ENCODE assay signal across 1 cellular context in the genomic region with DNA sequence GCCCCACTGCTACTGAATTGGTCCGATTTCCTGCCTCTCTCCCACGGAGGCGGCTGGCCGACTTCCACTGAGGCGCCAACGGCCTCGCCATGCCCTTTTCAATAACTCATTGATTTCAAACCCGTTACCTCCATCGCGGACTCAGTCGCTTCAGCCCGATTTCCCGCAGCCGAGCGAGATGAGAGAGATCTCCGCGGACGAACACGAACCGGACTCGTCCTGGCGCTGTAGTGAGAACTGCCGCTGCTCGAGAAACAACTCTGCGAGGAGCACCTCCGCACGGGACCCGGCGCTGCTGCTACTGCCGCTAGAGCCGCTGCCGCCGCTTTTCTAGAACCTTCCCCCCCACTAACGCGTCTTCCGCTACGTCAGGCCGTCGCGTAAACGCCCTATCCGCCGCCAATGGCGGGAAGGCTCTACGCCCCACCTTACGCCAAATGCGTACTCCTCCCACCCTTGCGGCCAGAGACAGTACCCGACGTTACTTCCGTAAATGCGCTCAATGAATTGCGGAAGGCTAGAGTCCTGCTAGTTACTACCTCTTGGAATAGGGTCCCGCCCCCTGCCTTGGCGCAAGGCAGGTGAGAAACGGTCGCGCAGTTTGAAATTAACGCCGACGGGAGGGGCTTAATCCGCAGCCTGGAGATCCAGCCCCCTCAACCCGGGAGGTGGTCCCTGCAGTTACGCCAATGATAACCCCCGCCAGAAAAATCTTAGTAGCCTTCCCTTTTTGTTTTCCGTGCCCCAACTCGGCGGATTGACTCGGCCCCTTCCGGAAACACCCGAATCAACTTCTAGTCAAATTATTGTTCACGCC.
TF ChIP-seq lines count a peak whose summit lies in the region.

A gene (minus strand): TSS at position 303 of the 817 bp plus-strand sequence. CDS start 169 bp downstream, at position 134.

TF ChIP-seq in K562, 482 proteins besides CTCF, POLR2A, EP300 and RAD21 (continued from another document and continues in another):
- TF ChIP-seq, protein P1, sequence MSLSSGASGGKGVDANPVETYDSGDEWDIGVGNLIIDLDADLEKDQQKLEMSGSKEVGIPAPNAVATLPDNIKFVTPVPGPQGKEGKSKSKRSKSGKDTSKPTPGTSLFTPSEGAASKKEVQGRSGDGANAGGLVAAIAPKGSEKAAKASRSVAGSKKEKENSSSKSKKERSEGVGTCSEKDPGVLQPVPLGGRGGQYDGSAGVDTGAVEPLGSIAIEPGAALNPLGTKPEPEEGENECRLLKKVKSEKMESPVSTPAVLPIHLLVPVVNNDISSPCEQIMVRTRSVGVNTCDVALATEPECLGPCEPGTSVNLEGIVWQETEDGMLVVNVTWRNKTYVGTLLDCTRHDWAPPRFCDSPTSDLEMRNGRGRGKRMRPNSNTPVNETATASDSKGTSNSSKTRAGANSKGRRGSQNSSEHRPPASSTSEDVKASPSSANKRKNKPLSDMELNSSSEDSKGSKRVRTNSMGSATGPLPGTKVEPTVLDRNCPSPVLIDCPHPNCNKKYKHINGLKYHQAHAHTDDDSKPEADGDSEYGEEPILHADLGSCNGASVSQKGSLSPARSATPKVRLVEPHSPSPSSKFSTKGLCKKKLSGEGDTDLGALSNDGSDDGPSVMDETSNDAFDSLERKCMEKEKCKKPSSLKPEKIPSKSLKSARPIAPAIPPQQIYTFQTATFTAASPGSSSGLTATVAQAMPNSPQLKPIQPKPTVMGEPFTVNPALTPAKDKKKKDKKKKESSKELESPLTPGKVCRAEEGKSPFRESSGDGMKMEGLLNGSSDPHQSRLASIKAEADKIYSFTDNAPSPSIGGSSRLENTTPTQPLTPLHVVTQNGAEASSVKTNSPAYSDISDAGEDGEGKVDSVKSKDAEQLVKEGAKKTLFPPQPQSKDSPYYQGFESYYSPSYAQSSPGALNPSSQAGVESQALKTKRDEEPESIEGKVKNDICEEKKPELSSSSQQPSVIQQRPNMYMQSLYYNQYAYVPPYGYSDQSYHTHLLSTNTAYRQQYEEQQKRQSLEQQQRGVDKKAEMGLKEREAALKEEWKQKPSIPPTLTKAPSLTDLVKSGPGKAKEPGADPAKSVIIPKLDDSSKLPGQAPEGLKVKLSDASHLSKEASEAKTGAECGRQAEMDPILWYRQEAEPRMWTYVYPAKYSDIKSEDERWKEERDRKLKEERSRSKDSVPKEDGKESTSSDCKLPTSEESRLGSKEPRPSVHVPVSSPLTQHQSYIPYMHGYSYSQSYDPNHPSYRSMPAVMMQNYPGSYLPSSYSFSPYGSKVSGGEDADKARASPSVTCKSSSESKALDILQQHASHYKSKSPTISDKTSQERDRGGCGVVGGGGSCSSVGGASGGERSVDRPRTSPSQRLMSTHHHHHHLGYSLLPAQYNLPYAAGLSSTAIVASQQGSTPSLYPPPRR (CRISPR knock-in tag; IDR thresholded peaks at IDR 0.05; ENCODE audit: borderline replicate concordance): no peak
- no peak for TF ChIP-seq SRSF7 (optimal IDR thresholded peaks at IDR 0.05; ENCODE audit: low read depth, low read length)
- TF ChIP-seq ZKSCAN8 (CRISPR knock-in tag; IDR thresholded peaks at IDR 0.05): no peak
- peak; percentile 32; the same call in 1 of the 2 replicates for TF ChIP-seq BRD4 (IDR thresholded peaks at IDR 0.05)
- no peak for TF ChIP-seq ZNF253 (CRISPR knock-in tag; conservative IDR thresholded peaks at IDR 0.05)
- TF ChIP-seq ZNF12 (CRISPR knock-in tag; IDR thresholded peaks at IDR 0.05): no peak
- TF ChIP-seq SETDB1 (IDR thresholded peaks at IDR 0.05; ENCODE audit: low read length): peak; percentile 49
- no peak for TF ChIP-seq ZNF561 (CRISPR knock-in tag; conservative IDR thresholded peaks at IDR 0.05)
- TF ChIP-seq ILF3 (IDR thresholded peaks at IDR 0.05; ENCODE audit: borderline replicate concordance): peak; percentile 60; the same call in 1 of the 2 replicates
- no peak for TF ChIP-seq MEF2A (IDR thresholded peaks at IDR 0.05; ENCODE audit: control insufficient read depth, low read depth, low read length)
- peak; percentile 5 for TF ChIP-seq FOS (IDR thresholded peaks at IDR 0.05; ENCODE audit: extremely low read depth, insufficient read length)
- TF ChIP-seq ZNF174 (CRISPR knock-in tag; IDR thresholded peaks at IDR 0.05): no peak
- peak; percentile 57 for TF ChIP-seq GABPA (tag; conservative IDR thresholded peaks at IDR 0.05; ENCODE audit: low read depth)
- TF ChIP-seq, protein P2, sequence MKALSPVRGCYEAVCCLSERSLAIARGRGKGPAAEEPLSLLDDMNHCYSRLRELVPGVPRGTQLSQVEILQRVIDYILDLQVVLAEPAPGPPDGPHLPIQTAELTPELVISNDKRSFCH (CRISPR knock-in tag; IDR thresholded peaks at IDR 0.05): no peak
- TF ChIP-seq, protein P2 (tag; IDR thresholded peaks at IDR 0.05): no peak; the same call in none of the 2 replicates
- TF ChIP-seq TAF15 (IDR thresholded peaks at IDR 0.05; ENCODE audit: low read depth, low read length): peak; percentile 99; the same call in 1 of the 2 replicates
- TF ChIP-seq ILK (tag; IDR thresholded peaks at IDR 0.05; ENCODE audit: borderline replicate concordance, low read depth): no peak
- TF ChIP-seq ERF (CRISPR knock-in tag; IDR thresholded peaks at IDR 0.05): 0 out of 2 replicates have a peak, but pooled peaks have one; percentile 8
- peak; percentile 98 for TF ChIP-seq POLR2AphosphoS5 (IDR thresholded peaks at IDR 0.05; ENCODE audit: control insufficient read depth, insufficient read depth, low read depth, low read length)
- TF ChIP-seq ESRRB (CRISPR knock-in tag; IDR thresholded peaks at IDR 0.05; ENCODE audit: borderline replicate concordance): no peak
- 0 out of 2 replicates have a peak, but pooled peaks have one; percentile 9 for TF ChIP-seq TAL1 (IDR thresholded peaks at IDR 0.05)
- TF ChIP-seq TAF9B (IDR thresholded peaks at IDR 0.05; ENCODE audit: partially characterized antibody): peak; percentile 94
- TF ChIP-seq, protein P3, sequence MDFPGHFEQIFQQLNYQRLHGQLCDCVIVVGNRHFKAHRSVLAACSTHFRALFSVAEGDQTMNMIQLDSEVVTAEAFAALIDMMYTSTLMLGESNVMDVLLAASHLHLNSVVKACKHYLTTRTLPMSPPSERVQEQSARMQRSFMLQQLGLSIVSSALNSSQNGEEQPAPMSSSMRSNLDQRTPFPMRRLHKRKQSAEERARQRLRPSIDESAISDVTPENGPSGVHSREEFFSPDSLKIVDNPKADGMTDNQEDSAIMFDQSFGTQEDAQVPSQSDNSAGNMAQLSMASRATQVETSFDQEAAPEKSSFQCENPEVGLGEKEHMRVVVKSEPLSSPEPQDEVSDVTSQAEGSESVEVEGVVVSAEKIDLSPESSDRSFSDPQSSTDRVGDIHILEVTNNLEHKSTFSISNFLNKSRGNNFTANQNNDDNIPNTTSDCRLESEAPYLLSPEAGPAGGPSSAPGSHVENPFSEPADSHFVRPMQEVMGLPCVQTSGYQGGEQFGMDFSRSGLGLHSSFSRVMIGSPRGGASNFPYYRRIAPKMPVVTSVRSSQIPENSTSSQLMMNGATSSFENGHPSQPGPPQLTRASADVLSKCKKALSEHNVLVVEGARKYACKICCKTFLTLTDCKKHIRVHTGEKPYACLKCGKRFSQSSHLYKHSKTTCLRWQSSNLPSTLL (IDR thresholded peaks at IDR 0.05): no peak
- TF ChIP-seq, protein P4, sequence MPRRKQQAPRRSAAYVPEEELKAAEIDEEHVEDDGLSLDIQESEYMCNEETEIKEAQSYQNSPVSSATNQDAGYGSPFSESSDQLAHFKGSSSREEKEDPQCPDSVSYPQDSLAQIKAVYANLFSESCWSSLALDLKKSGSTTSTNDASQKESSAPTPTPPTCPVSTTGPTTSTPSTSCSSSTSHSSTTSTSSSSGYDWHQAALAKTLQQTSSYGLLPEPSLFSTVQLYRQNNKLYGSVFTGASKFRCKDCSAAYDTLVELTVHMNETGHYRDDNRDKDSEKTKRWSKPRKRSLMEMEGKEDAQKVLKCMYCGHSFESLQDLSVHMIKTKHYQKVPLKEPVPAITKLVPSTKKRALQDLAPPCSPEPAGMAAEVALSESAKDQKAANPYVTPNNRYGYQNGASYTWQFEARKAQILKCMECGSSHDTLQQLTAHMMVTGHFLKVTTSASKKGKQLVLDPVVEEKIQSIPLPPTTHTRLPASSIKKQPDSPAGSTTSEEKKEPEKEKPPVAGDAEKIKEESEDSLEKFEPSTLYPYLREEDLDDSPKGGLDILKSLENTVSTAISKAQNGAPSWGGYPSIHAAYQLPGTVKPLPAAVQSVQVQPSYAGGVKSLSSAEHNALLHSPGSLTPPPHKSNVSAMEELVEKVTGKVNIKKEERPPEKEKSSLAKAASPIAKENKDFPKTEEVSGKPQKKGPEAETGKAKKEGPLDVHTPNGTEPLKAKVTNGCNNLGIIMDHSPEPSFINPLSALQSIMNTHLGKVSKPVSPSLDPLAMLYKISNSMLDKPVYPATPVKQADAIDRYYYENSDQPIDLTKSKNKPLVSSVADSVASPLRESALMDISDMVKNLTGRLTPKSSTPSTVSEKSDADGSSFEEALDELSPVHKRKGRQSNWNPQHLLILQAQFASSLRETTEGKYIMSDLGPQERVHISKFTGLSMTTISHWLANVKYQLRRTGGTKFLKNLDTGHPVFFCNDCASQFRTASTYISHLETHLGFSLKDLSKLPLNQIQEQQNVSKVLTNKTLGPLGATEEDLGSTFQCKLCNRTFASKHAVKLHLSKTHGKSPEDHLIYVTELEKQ (CRISPR knock-in tag; IDR thresholded peaks at IDR 0.05): no peak
- no peak for TF ChIP-seq PURB (CRISPR knock-in tag; IDR thresholded peaks at IDR 0.05; ENCODE audit: low read depth)
- TF ChIP-seq PHF21A (IDR thresholded peaks at IDR 0.05; ENCODE audit: borderline replicate concordance, low read depth): no peak
- TF ChIP-seq, protein P5, sequence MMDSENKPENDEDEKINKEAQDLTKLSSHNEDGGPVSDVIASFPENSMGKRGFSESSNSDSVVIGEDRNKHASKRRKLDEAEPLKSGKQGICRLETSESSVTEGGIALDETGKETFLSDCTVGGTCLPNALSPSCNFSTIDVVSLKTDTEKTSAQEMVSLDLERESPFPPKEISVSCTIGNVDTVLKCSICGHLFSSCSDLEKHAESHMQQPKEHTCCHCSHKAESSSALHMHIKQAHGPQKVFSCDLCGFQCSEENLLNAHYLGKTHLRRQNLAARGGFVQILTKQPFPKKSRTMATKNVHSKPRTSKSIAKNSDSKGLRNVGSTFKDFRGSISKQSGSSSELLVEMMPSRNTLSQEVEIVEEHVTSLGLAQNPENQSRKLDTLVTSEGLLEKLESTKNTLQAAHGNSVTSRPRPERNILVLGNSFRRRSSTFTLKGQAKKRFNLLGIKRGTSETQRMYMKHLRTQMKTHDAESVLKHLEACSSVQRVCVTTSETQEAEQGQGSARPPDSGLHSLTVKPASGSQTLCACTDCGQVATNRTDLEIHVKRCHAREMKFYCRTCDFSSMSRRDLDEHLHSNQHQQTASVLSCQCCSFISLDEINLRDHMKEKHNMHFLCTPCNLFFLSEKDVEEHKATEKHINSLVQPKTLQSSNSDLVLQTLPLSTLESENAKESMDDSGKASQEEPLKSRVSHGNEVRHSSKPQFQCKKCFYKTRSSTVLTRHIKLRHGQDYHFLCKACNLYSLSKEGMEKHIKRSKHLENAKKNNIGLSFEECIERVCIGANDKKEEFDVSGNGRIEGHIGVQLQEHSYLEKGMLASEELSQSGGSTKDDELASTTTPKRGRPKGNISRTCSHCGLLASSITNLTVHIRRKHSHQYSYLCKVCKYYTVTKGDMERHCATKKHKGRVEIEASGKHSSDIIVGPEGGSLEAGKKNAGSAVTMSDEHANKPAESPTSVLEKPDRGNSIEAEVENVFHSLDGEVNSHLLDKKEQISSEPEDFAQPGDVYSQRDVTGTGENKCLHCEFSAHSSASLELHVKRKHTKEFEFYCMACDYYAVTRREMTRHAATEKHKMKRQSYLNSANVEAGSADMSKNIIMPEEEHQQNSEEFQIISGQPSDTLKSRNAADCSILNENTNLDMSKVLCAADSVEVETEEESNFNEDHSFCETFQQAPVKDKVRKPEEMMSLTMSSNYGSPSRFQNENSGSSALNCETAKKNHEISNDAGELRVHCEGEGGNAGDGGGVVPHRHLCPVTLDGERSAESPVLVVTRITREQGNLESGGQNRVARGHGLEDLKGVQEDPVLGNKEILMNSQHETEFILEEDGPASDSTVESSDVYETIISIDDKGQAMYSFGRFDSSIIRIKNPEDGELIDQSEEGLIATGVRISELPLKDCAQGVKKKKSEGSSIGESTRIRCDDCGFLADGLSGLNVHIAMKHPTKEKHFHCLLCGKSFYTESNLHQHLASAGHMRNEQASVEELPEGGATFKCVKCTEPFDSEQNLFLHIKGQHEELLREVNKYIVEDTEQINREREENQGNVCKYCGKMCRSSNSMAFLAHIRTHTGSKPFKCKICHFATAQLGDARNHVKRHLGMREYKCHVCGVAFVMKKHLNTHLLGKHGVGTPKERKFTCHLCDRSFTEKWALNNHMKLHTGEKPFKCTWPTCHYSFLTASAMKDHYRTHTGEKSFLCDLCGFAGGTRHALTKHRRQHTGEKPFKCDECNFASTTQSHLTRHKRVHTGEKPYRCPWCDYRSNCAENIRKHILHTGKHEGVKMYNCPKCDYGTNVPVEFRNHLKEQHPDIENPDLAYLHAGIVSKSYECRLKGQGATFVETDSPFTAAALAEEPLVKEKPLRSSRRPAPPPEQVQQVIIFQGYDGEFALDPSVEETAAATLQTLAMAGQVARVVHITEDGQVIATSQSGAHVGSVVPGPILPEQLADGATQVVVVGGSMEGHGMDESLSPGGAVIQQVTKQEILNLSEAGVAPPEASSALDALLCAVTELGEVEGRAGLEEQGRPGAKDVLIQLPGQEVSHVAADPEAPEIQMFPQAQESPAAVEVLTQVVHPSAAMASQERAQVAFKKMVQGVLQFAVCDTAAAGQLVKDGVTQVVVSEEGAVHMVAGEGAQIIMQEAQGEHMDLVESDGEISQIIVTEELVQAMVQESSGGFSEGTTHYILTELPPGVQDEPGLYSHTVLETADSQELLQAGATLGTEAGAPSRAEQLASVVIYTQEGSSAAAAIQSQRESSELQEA (IDR thresholded peaks at IDR 0.05; ENCODE audit: low read depth): no peak
- TF ChIP-seq, protein P6, sequence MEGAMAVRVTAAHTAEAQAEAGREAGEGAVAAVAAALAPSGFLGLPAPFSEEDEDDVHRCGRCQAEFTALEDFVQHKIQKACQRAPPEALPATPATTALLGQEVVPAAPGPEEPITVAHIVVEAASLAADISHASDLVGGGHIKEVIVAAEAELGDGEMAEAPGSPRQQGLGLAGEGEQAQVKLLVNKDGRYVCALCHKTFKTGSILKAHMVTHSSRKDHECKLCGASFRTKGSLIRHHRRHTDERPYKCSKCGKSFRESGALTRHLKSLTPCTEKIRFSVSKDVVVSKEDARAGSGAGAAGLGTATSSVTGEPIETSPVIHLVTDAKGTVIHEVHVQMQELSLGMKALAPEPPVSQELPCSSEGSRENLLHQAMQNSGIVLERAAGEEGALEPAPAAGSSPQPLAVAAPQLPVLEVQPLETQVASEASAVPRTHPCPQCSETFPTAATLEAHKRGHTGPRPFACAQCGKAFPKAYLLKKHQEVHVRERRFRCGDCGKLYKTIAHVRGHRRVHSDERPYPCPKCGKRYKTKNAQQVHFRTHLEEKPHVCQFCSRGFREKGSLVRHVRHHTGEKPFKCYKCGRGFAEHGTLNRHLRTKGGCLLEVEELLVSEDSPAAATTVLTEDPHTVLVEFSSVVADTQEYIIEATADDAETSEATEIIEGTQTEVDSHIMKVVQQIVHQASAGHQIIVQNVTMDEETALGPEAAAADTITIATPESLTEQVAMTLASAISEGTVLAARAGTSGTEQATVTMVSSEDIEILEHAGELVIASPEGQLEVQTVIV (CRISPR knock-in tag; IDR thresholded peaks at IDR 0.05; ENCODE audit: borderline replicate concordance): no peak
- no peak for TF ChIP-seq MED1 (CRISPR knock-in tag; IDR thresholded peaks at IDR 0.05; ENCODE audit: borderline replicate concordance)
